Comparison of ENCODE assay signal across 9 cellular contexts in the genomic region with DNA sequence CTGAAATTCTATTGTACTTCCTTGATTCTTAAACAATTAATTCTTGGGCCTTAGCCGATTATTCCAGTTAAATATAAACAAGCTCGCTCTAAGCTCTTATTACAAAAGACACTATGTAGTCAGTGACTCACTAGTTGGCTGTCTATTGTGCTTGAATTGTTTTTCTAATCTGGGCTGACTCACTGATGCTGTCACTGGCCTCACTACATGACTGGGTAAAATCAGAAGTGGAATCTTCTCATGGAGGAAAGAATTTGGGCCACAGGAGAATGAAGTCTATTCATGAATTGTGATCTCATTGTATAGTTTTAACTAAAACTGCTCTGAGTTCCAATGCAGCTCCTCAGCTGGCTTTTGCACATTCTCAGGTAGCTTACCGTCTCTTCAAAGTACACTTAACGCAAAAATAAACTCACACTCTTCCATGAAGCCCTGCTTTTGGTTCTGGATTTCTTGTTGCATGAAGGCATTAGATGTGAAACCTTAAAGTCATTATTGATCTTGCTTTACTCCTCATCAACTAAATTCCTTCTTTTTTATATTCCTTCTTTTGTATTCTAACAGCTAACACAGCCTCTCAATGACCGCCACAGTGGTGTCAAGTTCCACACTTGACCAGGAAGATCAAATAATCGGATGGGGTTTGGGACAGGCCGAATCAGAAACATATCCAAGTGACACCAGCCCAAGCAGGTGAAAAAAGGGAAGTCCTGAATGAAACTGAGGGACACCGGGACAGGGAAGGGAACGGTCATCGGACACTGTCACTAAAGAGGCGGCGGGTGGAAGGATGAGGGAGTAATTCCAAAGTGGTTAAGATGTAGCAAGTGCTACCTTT.
DNase-seq lines count a peak whose midpoint lies in the region; ATAC-seq and TF ChIP-seq lines count a peak whose summit lies in the region.
"Had no signal": no experiment of that assay in that cellular context is flagged by ENCODE, and none has a peak within 500 bp of the region (broad histone marks: within the 10 kb centered on the region; RNA-seq: fewer than 3 reads in every experiment).

No MANE protein-coding gene starts in this region.

- no peak for DNase-seq in Right ventricle myocardium inferior (ENCODE audit: missing footprints)
- no peak for DNase-seq in cardiac septum (ENCODE audit: low spot score)
- DNase-seq in SW480 (ENCODE audit: low spot score): peak; percentile 91
- DNase-seq in glomerular endothelial cell (ENCODE audit: extremely low read depth, low read depth, low spot score): peak; percentile 96
- DNase-seq in psoas muscle: no peak
- DNase-seq in 8988T: no peak

- H3K4me3 ChIP-seq in psoas muscle: no peak overlapping the region
- H3K4me3 ChIP-seq: tibial nerve had no signal

- intact Hi-C loops in Right ventricle myocardium inferior (cut with DNase I) (no loop called here), cardiac septum (cut with DNase I) (loop anchor here (2.0 kb wide), 1 partner anchor 554 kb away; the partner anchor contains the start of gene H3-3A), psoas muscle (cut with DNase I) (no loop called here)

- no peaks in the 10 kb centered on the region for H3K27me3 ChIP-seq in psoas muscle (ENCODE audit: insufficient read depth in 3 of 3, low read length in 2 of 3)
- H3K27me3 ChIP-seq: tibial nerve had no signal

- no peak for TF ChIP-seq CTCF in psoas muscle (IDR thresholded peaks at IDR 0.05)

- WGBS in psoas muscle, 3 donors: 40 to 54% (median 50%) methylated on average over 12 of the region's 12 CpGs

- peaks cover 0 to 64% of the 10 kb centered on the region in 2 donors for H3K36me3 ChIP-seq in psoas muscle (ENCODE audit: insufficient read depth in 1 of 2, low read depth in 1 of 2)

- peaks cover 12% of the 10 kb centered on the region for H3K4me1 ChIP-seq in psoas muscle

- H3K27ac ChIP-seq in psoas muscle: peak overlapping the region; percentile 83

- ATAC-seq in Right ventricle myocardium inferior (peak; percentile 97), psoas muscle (peak; percentile 96 to 98 (median 98)), GM19397 (IDR thresholded peaks at IDR 0.05; ENCODE audit: unreplicated experiment) (no peak), GM19467 (IDR thresholded peaks at IDR 0.05; ENCODE audit: unreplicated experiment) (no peak)

- no peaks in the 10 kb centered on the region for H3K9me3 ChIP-seq in psoas muscle
- H3K9me3 ChIP-seq: tibial nerve had no signal

Comparison
In these comparisons a context has a peak if more than half of its experiments do, and no peak if none do; other contexts are left out.
1. ATAC-seq: peak in Right ventricle myocardium inferior (single experiment) and psoas muscle (4 of 4); none in GM19397 (single experiment) and GM19467 (single experiment).
2. DNase-seq: peak in SW480 (single experiment) and glomerular endothelial cell (single experiment); none in Right ventricle myocardium inferior (single experiment), cardiac septum (single experiment), psoas muscle (0 of 2) and 8988T (single experiment).